ENCODE assay signal across 7 cellular contexts in genomic region chr4:71995297-71995696, GRCh38. TPM values are rescaled to one million over a fixed set of nuclear protein-coding genes. Genes with fewer than 3 reads are reported as not detected.
"Had no signal": no experiment of that assay in that cellular context is flagged by ENCODE, and none has a peak within 500 bp of the region (broad histone marks: within the 10 kb centered on the region; RNA-seq: fewer than 3 reads in every experiment).

No MANE protein-coding gene starts in this region.

- ATAC-seq: GM12878 had no signal

- DNase-seq: GDM1, GF-D8 had no signal

- FAIRE-seq: GM12878, GM12891, GM12892, GM18507, GM19239 had no signal

- H3K4me3 ChIP-seq: GM12878 had no signal

RNA-seq across cellular contexts. Expression of gene NPFFR2, which starts 36.5 kb away (rescaled TPM):
- total RNA-seq: GM12878 had no signal
- polyA plus RNA-seq: GM12878 had no signal
